8 cellular contexts compared by ENCODE assay signal in genomic region chr11:60887531-60887930, GRCh38. TPM values are rescaled to one million over a fixed set of nuclear protein-coding genes. Genes with fewer than 3 reads are reported as not detected.
DNase-seq lines count a peak whose midpoint lies in the region; ATAC-seq and TF ChIP-seq lines count a peak whose summit lies in the region.

No MANE protein-coding gene starts in this region.

- no peak overlapping the region for H2AK5ac ChIP-seq in mesendoderm (ENCODE audit: low read length)

- no peak overlapping the region for H2BK15ac ChIP-seq in mesendoderm (replicated peaks; ENCODE audit: low read depth)

- no peak overlapping the region for H3K27ac ChIP-seq in KMS-11
- no peak overlapping the region for H3K27ac ChIP-seq in SJCRH30
- no peak overlapping the region for H3K27ac ChIP-seq in mesendoderm (ENCODE audit: low read depth, low read length)

- no peak overlapping the region for H3K4me3 ChIP-seq in KMS-11 (IDR thresholded peaks at IDR 0.05; ENCODE audit: insufficient read depth, low read depth, low read length)
- H3K4me3 ChIP-seq in SJCRH30, result no peak overlapping the region
- H3K4me3 ChIP-seq in choroid plexus epithelial cell (ENCODE audit: low read depth, low read length), result no peak overlapping the region
- H3K4me3 ChIP-seq in mesendoderm (ENCODE audit: low read length), result no peak overlapping the region

- no peak overlapping the region for H3K4ac ChIP-seq in mesendoderm (ENCODE audit: low read depth, low read length)

- H3K36me3 ChIP-seq in KMS-11 (ENCODE audit: insufficient read depth), result no peaks in the 10 kb centered on the region
- H3K36me3 ChIP-seq in SJCRH30, result no peaks in the 10 kb centered on the region
- H3K36me3 ChIP-seq in mesendoderm (ENCODE audit: control insufficient read depth, insufficient read depth, low read length), result peaks cover 1% of the 10 kb centered on the region

- H3K9me3 ChIP-seq in SJCRH30 (replicated peaks), result no peaks in the 10 kb centered on the region

- peak; percentile 48 for DNase-seq in 8988T
- DNase-seq in ELR (ENCODE audit: low read depth), result peak; percentile 70
- DNase-seq in SJCRH30, result peak; percentile 42 to 66
- peak; percentile 78 for DNase-seq in choroid plexus epithelial cell (ENCODE audit: low read depth)
- DNase-seq in mesendoderm, result peak; percentile 72
- no peak for DNase-seq in LoVo (ENCODE audit: low spot score)

- WGBS in mesendoderm (ENCODE audit: extremely low coverage, insufficient coverage, low lambda C conversion rate), result no CpG with 5 or more reads among the region's 5 CpGs

- TF ChIP-seq CTCF in KMS-11 (conservative IDR thresholded peaks at IDR 0.05; ENCODE audit: low read depth, low read length) (peak; percentile 86), choroid plexus epithelial cell (conservative IDR thresholded peaks at IDR 0.05; ENCODE audit: low read depth, low read length) (peak; percentile 86)

- H3K79me1 ChIP-seq in mesendoderm (ENCODE audit: low read length), result no peaks in the 10 kb centered on the region

- no peak overlapping the region for H4K8ac ChIP-seq in mesendoderm (ENCODE audit: low read depth, low read length)

- H2BK5ac ChIP-seq in mesendoderm (ENCODE audit: low read length), result no peak overlapping the region

- H2BK120ac ChIP-seq in mesendoderm (ENCODE audit: low read depth, low read length), result no peak overlapping the region

- no peak for ATAC-seq in GM18505 (IDR thresholded peaks at IDR 0.05; ENCODE audit: unreplicated experiment)

- no peak for TF ChIP-seq POLR2A in GM18505 (IDR thresholded peaks at IDR 0.05; ENCODE audit: borderline replicate concordance, extremely low read depth, insufficient read depth, insufficient read length)

- no peak overlapping the region for H3K18ac ChIP-seq in mesendoderm (ENCODE audit: low read length)

- no peak overlapping the region for H3K23ac ChIP-seq in mesendoderm (ENCODE audit: low read length)

- H2AFZ ChIP-seq in KMS-11 (ENCODE audit: low read depth), result no peak overlapping the region

- H3K79me2 ChIP-seq in KMS-11 (ENCODE audit: insufficient read depth, low read depth) (no peaks in the 10 kb centered on the region), mesendoderm (ENCODE audit: control insufficient read depth, insufficient read depth, low read length) (no peaks in the 10 kb centered on the region)

- no peaks in the 10 kb centered on the region for H3K27me3 ChIP-seq in KMS-11 (ENCODE audit: insufficient read depth, low read depth)
- no peaks in the 10 kb centered on the region for H3K27me3 ChIP-seq in SJCRH30
- H3K27me3 ChIP-seq in mesendoderm (ENCODE audit: insufficient read depth, low read length, poor library complexity), result no peaks in the 10 kb centered on the region

- no peak overlapping the region for H3K56ac ChIP-seq in mesendoderm (ENCODE audit: low read length)

- no peaks in the 10 kb centered on the region for H4K20me1 ChIP-seq in KMS-11 (ENCODE audit: insufficient read depth)

- H3K4me1 ChIP-seq in KMS-11 (ENCODE audit: low read depth, poor library complexity, severe bottlenecking), result peaks cover 3% of the 10 kb centered on the region
- H3K4me1 ChIP-seq in SJCRH30, result no peaks in the 10 kb centered on the region
- H3K4me1 ChIP-seq in mesendoderm (ENCODE audit: control insufficient read depth, low read depth, low read length), result no peaks in the 10 kb centered on the region

- H4K5ac ChIP-seq in mesendoderm (ENCODE audit: low read length), result no peak overlapping the region

- no peak overlapping the region for H3K4me2 ChIP-seq in KMS-11
- no peak overlapping the region for H3K4me2 ChIP-seq in mesendoderm (ENCODE audit: low read length)

- H3K9ac ChIP-seq in KMS-11 (no peak overlapping the region), mesendoderm (ENCODE audit: low read length) (no peak overlapping the region)

RNA-seq across cellular contexts. Expression of gene PRPF19, which starts 18.9 kb away (rescaled TPM):
- 84.7 and 92.9 TPM in 2 replicates for total RNA-seq in SJCRH30 (2014; rRNA removed; shearing (Covaris generic))
- polyA plus RNA-seq in mesendoderm (2013, experiment 1 of 2), result 124 TPM
- 124 TPM for polyA plus RNA-seq in mesendoderm (2013, experiment 2 of 2)

RNA-seq across cellular contexts. Expression of gene ZP1, which starts 20.2 kb away (rescaled TPM):
- total RNA-seq in SJCRH30 (2014; rRNA removed; shearing (Covaris generic)), result not detected in 2 replicates
- polyA plus RNA-seq in mesendoderm (2013, experiment 1 of 2), result not detected
- polyA plus RNA-seq in mesendoderm (2013, experiment 2 of 2), result not detected

RNA-seq across cellular contexts. Expression of gene TMEM109, which starts 26.4 kb away (rescaled TPM):
- total RNA-seq in SJCRH30 (2014; rRNA removed; shearing (Covaris generic)), result 85.4 and 96.9 TPM in 2 replicates
- 47.0 TPM for polyA plus RNA-seq in mesendoderm (2013, experiment 1 of 2)
- polyA plus RNA-seq in mesendoderm (2013, experiment 2 of 2), result 48.0 TPM

RNA-seq across cellular contexts. Expression of gene PTGDR2, which starts 31.8 kb away (rescaled TPM):
- total RNA-seq in SJCRH30 (2014; rRNA removed; shearing (Covaris generic)), result not detected in 2 replicates
- polyA plus RNA-seq in mesendoderm (2013, experiment 1 of 2), result 0.06 TPM
- polyA plus RNA-seq in mesendoderm (2013, experiment 2 of 2), result 0.07 TPM

RNA-seq across cellular contexts. Expression of gene TMEM132A, which starts 36.7 kb away (rescaled TPM):
- 46.3 and 57.7 TPM in 2 replicates for total RNA-seq in SJCRH30 (2014; rRNA removed; shearing (Covaris generic))
- 34.2 TPM for polyA plus RNA-seq in mesendoderm (2013, experiment 1 of 2)
- 32.7 TPM for polyA plus RNA-seq in mesendoderm (2013, experiment 2 of 2)
